33 cellular contexts compared by ENCODE assay signal in genomic region chr5:13910227-13910626, GRCh38. TPM values are rescaled to one million over a fixed set of nuclear protein-coding genes. Genes with fewer than 3 reads are reported as not detected.
"Had no signal": no experiment of that assay in that cellular context is flagged by ENCODE, and none has a peak within 500 bp of the region (broad histone marks: within the 10 kb centered on the region; RNA-seq: fewer than 3 reads in every experiment).

No MANE protein-coding gene starts in this region.

- H3K9ac ChIP-seq: KMS-11 had no signal

- H3K27ac ChIP-seq: brain microvascular endothelial cell, KMS-11, Peyer's patch, SK-N-MC had no signal

- FAIRE-seq: TTC549 had no signal

- ATAC-seq: activated CD8-positive, alpha-beta T cell treated with anti-CD3 and anti-CD28 coated beads for 36 hours; activated T-cell treated with anti-CD3 and anti-CD28 coated beads, Interleukin-2, amount 50 U/mL, for 72 hours; activated T-helper 17 cell treated with anti-CD3 and anti-CD28 coated beads, Interleukin-2, amount 50 U/mL, for 72 hours; PC-3; Right ventricle myocardium inferior had no signal

- H3K4me3 ChIP-seq: MG63, Peyer's patch, SK-N-MC had no signal

- DNase-seq: activated CD4-positive, alpha-beta T cell treated with anti-CD3 and anti-CD28 coated beads, Interleukin-2, amount 50 U/mL, for 4 hours; activated CD8-positive, alpha-beta T cell treated with anti-CD3 and anti-CD28 coated beads for 36 hours; activated effector memory CD4-positive, alpha-beta T cell treated with anti-CD3 and anti-CD28 coated beads, Interleukin-2, amount 50 U/mL, for 16 hours; activated naive CD4-positive, alpha-beta T cell; activated naive CD4-positive, alpha-beta T cell treated with anti-CD3 and anti-CD28 coated beads, Interleukin-2, amount 50 U/mL, for 16 hours; activated naive CD8-positive, alpha-beta T cell treated with anti-CD3 and anti-CD28 coated beads for 36 hours; activated T-cell treated with anti-CD3 and anti-CD28 coated beads, Interleukin-2, amount 50 U/mL, for 1 hour; activated T-cell treated with anti-CD3 and anti-CD28 coated beads, Interleukin-2, amount 50 U/mL, for 72 hours; amniotic stem cell; aorta; brain microvascular endothelial cell; MG63; NCI-H1048; NCI-H1105 treated with DMSO at 0.1 percent for 48 hours; NCI-H1436; NCI-H1694; NCI-H1930; NCI-H2081 treated with DMSO at 0.1 percent for 48 hours; NCI-H345; NCI-H524 treated with DMSO at 0.1 percent for 48 hours; PC-3; Peyer's patch; RPMI8226; SIG-M5 had no signal

- H3K4me1 ChIP-seq: Peyer's patch had no signal

- H3K36me3 ChIP-seq: brain microvascular endothelial cell, MG63, Peyer's patch had no signal

- H3K4me2 ChIP-seq: KMS-11 had no signal

- H3K27me3 ChIP-seq: brain microvascular endothelial cell, MG63, Peyer's patch had no signal

- H3K9me3 ChIP-seq: MG63, Peyer's patch had no signal

RNA-seq across cellular contexts. Expression of gene DNAH5, which starts 34.3 kb away (rescaled TPM):
- total RNA-seq: activated CD4-positive, alpha-beta T cell treated with anti-CD3 and anti-CD28 coated beads, Interleukin-2, amount 10 ng/mL, durations not matched to agents 24 days and 14 days; activated CD8-positive, alpha-beta memory T cell treated with anti-CD3 and anti-CD28 coated beads for 36 hours; activated CD8-positive, alpha-beta T cell treated with anti-CD3 and anti-CD28 coated beads for 36 hours; activated naive CD8-positive, alpha-beta T cell treated with anti-CD3 and anti-CD28 coated beads for 36 hours; activated T-cell treated with anti-CD3 and anti-CD28 coated beads, Interleukin-2, amount 50 U/mL, for 72 hours; activated T-helper 17 cell treated with anti-CD3 and anti-CD28 coated beads, Interleukin-2, amount 50 U/mL, for 72 hours; T-helper 1 cell treated with Interleukin-12 subunit alpha and Interleukin-12 subunit beta and Interleukin-4 antibody, amounts not matched to agents 30 ng/mL and 1 ng/mL, for 36 hours; T-helper 2 cell treated with Interferon-gamma antibody and Interleukin-4, amounts not matched to agents 100 ng/mL and 5 ng/mL, for 36 hours had no signal
